In the genomic region with DNA sequence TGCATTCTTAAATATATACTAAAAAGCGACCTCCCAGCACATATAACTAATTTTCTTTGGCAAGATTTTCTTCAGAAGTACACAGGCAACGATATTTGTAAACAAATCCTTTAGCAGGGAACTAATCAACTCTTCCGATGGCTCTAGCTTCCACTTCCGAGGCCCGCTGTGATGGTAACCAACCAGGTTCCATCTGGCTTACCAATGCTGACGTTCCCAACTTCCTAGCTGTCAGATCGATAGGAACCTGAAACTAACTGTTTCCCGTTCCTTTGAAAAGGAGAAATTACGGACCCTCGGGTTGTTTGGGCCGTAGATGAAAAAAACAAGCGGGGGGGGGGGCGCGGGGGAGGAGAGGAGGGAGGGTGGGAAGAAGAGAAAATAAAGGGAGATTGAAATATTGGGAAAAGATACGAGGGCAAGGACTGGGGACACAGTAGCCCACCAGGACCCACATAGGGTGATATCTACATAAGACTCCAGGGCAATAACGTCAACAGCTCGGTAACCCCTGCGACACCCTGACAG, we compare ENCODE assay signal across 1 cellular context.
A peak's percentile ranks its signal among the peaks of the same experiment; 100 is the strongest.
TF ChIP-seq lines count a peak whose summit lies in the region.

No MANE protein-coding gene starts in this region.

TF ChIP-seq in H1, 55 proteins besides CTCF, POLR2A, EP300 and RAD21:
- TF ChIP-seq SIN3A (conservative IDR thresholded peaks at IDR 0.05 in 1 of 2, IDR thresholded peaks at IDR 0.05 in 1 of 2; ENCODE audit: low read depth in 1 of 2, low read length in 2 of 2), result peak in 1 of 2 experiments; percentile 92; a peak in 3 of 4 replicates
- TF ChIP-seq NANOG (IDR thresholded peaks at IDR 0.05; ENCODE audit: insufficient read depth, low read depth, low read length, poor library complexity, severe bottlenecking), result no peak
- TF ChIP-seq POU5F1 (IDR thresholded peaks at IDR 0.05; ENCODE audit: low read depth, low read length), result no peak
